In the genomic region with DNA sequence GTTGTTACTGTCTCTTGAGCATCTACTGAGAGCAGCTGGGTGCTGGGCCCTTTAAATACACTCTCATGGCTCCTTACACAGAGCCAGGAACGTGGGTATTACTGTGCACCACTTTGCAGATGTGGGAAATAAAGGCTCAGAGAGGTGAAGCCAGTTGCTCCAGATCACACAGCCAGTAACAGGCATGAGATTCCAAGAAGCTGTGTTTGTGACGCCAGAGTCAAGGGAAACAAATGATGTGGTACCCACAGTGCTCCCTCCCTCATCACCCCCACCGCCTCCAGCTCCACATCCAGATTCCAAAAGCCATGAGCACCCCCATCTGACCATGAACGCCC, we compare ENCODE assay signal across 16 cellular contexts. TPM values are rescaled to one million over a fixed set of nuclear protein-coding genes. Genes with fewer than 3 reads are reported as not detected.
DNase-seq lines count a peak whose midpoint lies in the region; ATAC-seq, FAIRE-seq and TF ChIP-seq lines count a peak whose summit lies in the region.
"Had no signal": no experiment of that assay in that cellular context is flagged by ENCODE, and none has a peak within 500 bp of the region (broad histone marks: within the 10 kb centered on the region; RNA-seq: fewer than 3 reads in every experiment).

No MANE protein-coding gene starts in this region.

- H3K9me3 ChIP-seq in CD4-positive, alpha-beta memory T cell (ENCODE audit: control insufficient read depth in 1 of 2, low read length in 2 of 2) = no peaks in the 10 kb centered on the region
- H3K9me3 ChIP-seq in HUES64 (ENCODE audit: insufficient read depth, low read depth, low read length) = no peaks in the 10 kb centered on the region
- H3K9me3 ChIP-seq in H1 (ENCODE audit: insufficient read depth in 2 of 2, low read depth in 1 of 2, low read length in 1 of 2) = peaks cover 0 to 3% of the 10 kb centered on the region in 2 experiments; a peak in 1 of 4 replicates
- H3K9me3 ChIP-seq in body of pancreas = no peaks in the 10 kb centered on the region

- H3K27ac Mint-ChIP-seq in CD4-positive, alpha-beta memory T cell = peak overlapping the region in 2 of 7 donors; percentile 85 to 93
- peak overlapping the region in 1 of 2 donors; percentile 97 for H3K27ac Mint-ChIP-seq in natural killer cell

- H3K9me3 Mint-ChIP-seq in CD4-positive, alpha-beta memory T cell = no peaks in the 10 kb centered on the region
- no peaks in the 10 kb centered on the region for H3K9me3 Mint-ChIP-seq in natural killer cell

- H3K9ac ChIP-seq in HUES64 (ENCODE audit: low read depth, low read length) = no peak overlapping the region
- H3K9ac ChIP-seq in H1 (replicated peaks in 1 of 4; ENCODE audit: extremely low read depth in 1 of 4, low read depth in 3 of 4, low read length in 3 of 4) = no peak overlapping the region

- no peak overlapping the region for H3K14ac ChIP-seq in H1 (ENCODE audit: insufficient read length)

- H3K27me3 ChIP-seq in CD4-positive, alpha-beta memory T cell (ENCODE audit: insufficient read depth, low read length) = peaks cover 9% of the 10 kb centered on the region
- H3K27me3 ChIP-seq in HUES64 (ENCODE audit: insufficient read depth, low read length) = peaks cover 52% of the 10 kb centered on the region
- peaks cover 0 to 24% (median 10%) of the 10 kb centered on the region in 4 experiments; a peak in 5 of 7 replicates for H3K27me3 ChIP-seq in H1 (replicated peaks in 1 of 4; ENCODE audit: control insufficient read depth in 3 of 4, extremely low read depth in 1 of 4, insufficient read depth in 3 of 4, low read length in 3 of 4)
- H3K27me3 ChIP-seq in body of pancreas = no peaks in the 10 kb centered on the region

- ATAC-seq in natural killer cell = no peak
- ATAC-seq in HG02759 (IDR thresholded peaks at IDR 0.05; ENCODE audit: unreplicated experiment) = no peak
- ATAC-seq in body of pancreas = no peak
- no peak for ATAC-seq in HG02938 (IDR thresholded peaks at IDR 0.05; ENCODE audit: unreplicated experiment)

- peaks cover 11% of the 10 kb centered on the region for H3K23me2 ChIP-seq in H1 (ENCODE audit: low read depth, low read length)

- no peak overlapping the region for H2BK15ac ChIP-seq in H1 (ENCODE audit: low read length)

- H4K5ac ChIP-seq in H1 (ENCODE audit: insufficient read length, low read depth, low read length) = no peak overlapping the region

- peak overlapping the region; percentile 76 to 86 for H3K4me2 ChIP-seq in H1 (ENCODE audit: insufficient read depth in 1 of 2, low read depth in 2 of 2, low read length in 2 of 2)

- TF ChIP-seq RAD21 in H1 (IDR thresholded peaks at IDR 0.05 in 1 of 2, conservative IDR thresholded peaks at IDR 0.05 in 1 of 2; ENCODE audit: low read depth in 2 of 2, low read length in 2 of 2) = no peak

- no peak overlapping the region for H3K4me3 ChIP-seq in CD4-positive, alpha-beta memory T cell (ENCODE audit: low read length in 2 of 2)
- peak overlapping the region; percentile 87 for H3K4me3 ChIP-seq in HUES64 (ENCODE audit: low read length)
- peak overlapping the region; percentile 53 to 85 (median 62); a peak in 5 of 8 replicates for H3K4me3 ChIP-seq in H1 (ENCODE audit: extremely low read depth in 1 of 4, insufficient read depth in 2 of 4, low read depth in 3 of 4, low read length in 4 of 4)
- H3K4me3 ChIP-seq in body of pancreas = no peak overlapping the region

- no peak for TF ChIP-seq CTCF in H1 (IDR thresholded peaks at IDR 0.05; ENCODE audit: control extremely low read depth in 1 of 3, insufficient read depth in 1 of 3, low read depth in 1 of 3, low read length in 3 of 3)
- TF ChIP-seq CTCF in natural killer cell (IDR thresholded peaks at IDR 0.05) = no peak
- no peak for TF ChIP-seq CTCF in body of pancreas (IDR thresholded peaks at IDR 0.05)

- no peak for FAIRE-seq in H1 (lab: Jason Lieb, UNC)
- FAIRE-seq: HTR-8/SVneo, RCC 7860, urothelium cell line had no signal

- no peak overlapping the region for H2BK20ac ChIP-seq in H1 (ENCODE audit: low read length)

- peaks cover 21% of the 10 kb centered on the region for H3K4me1 ChIP-seq in CD4-positive, alpha-beta memory T cell (ENCODE audit: insufficient read depth, low read length)
- H3K4me1 ChIP-seq in HUES64 (ENCODE audit: insufficient read depth, low read length) (no peaks in the 10 kb centered on the region), H1 (replicated peaks in 1 of 4; ENCODE audit: control insufficient read depth in 3 of 4, insufficient read depth in 4 of 4, low read length in 3 of 4) (peaks cover 0 to 11% (median 4%) of the 10 kb centered on the region in 4 experiments; a peak in 4 of 7 replicates), body of pancreas (peaks cover 22% of the 10 kb centered on the region)

- no peak for DNase-seq in CD4-positive, alpha-beta memory T cell
- peak in 1 of 2 experiments; percentile 32 for DNase-seq in H1 (ENCODE audit: low read depth in 1 of 2, low spot score in 2 of 2)
- DNase-seq in natural killer cell = peak; percentile 6
- no peak for DNase-seq in body of pancreas
- DNase-seq in COLO829 (ENCODE audit: low spot score) = no peak
- DNase-seq: activated CD4-positive, CD25-positive, alpha-beta regulatory T cell; DMS79; NCI-H2107; occipital lobe; stimulated activated naive CD4-positive, alpha-beta T cell treated with Interleukin-2 at 50 U/mL for 16 hours had no signal

- peaks cover 16 to 39% (median 30%) of the 10 kb centered on the region in 4 donors for H3K4me1 Mint-ChIP-seq in CD4-positive, alpha-beta memory T cell
- H3K4me1 Mint-ChIP-seq in natural killer cell = peaks cover 35 to 40% of the 10 kb centered on the region in 2 donors

- H4K91ac ChIP-seq in H1 (replicated peaks; ENCODE audit: insufficient read length, low read length) = no peak overlapping the region

- CTCF ChIA-PET in CD4-positive, alpha-beta memory T cell (lab: Charles Lee; ENCODE audit: partially characterized antibody) = no interaction called here
- CTCF ChIA-PET in H1 (lab: Charles Lee; ENCODE audit: partially characterized antibody) = interaction anchor here (0.9 to 1.7 kb wide), 6 partner anchors 12 to 193 kb away, joined by 3 to 5 read pairs (median 3); no protein-coding TSS in a partner anchor

- H3K79me2 ChIP-seq in H1 (ENCODE audit: control insufficient read depth in 1 of 2, insufficient read depth in 2 of 2, low read length in 2 of 2) = peaks cover 3 to 26% of the 10 kb centered on the region in 2 experiments; a peak in 3 of 4 replicates

- no peaks in the 10 kb centered on the region for H4K20me1 ChIP-seq in H1 (replicated peaks in 1 of 2; ENCODE audit: control insufficient read depth in 1 of 2, insufficient read depth in 2 of 2, low read length in 2 of 2)

- no peak overlapping the region for H2AFZ ChIP-seq in H1 (ENCODE audit: low read length)

- peaks cover 0 to 3% of the 10 kb centered on the region in 2 donors for H3K27me3 Mint-ChIP-seq in CD4-positive, alpha-beta memory T cell
- peaks cover 15 to 16% of the 10 kb centered on the region in 2 donors for H3K27me3 Mint-ChIP-seq in natural killer cell (ENCODE audit: low read depth in 2 of 2)

- no peak overlapping the region for H4K8ac ChIP-seq in H1 (ENCODE audit: extremely low read depth, insufficient read depth, low read length)

- peaks cover 0 to 5% of the 10 kb centered on the region in 2 donors for H3K36me3 Mint-ChIP-seq in CD4-positive, alpha-beta memory T cell
- no peaks in the 10 kb centered on the region for H3K36me3 Mint-ChIP-seq in natural killer cell

- no peak overlapping the region for H3K56ac ChIP-seq in H1 (replicated peaks; ENCODE audit: insufficient read length, low read depth, low read length)

- no peak overlapping the region for H3K18ac ChIP-seq in H1 (ENCODE audit: extremely low read depth, low read length)

- H2BK5ac ChIP-seq in H1 (ENCODE audit: low read depth, low read length) = no peak overlapping the region

- no peak overlapping the region for H2BK12ac ChIP-seq in H1 (ENCODE audit: low read depth, low read length)

- intact Hi-C loops in CD4-positive, alpha-beta memory T cell (cut with micrococcal nuclease) = loop anchor here (10.0 kb wide), 1 partner anchor 580 kb away; the partner anchor contains the start of gene CD82
- intact Hi-C loops in natural killer cell (cut with micrococcal nuclease) (no loop called here), body of pancreas (cut with DNase I) (no loop called here)

- WGBS in HUES64 = 32% methylated on average over 4 of the region's 4 CpGs
- WGBS in H1 (ENCODE audit: extremely low coverage in 1 of 2, insufficient coverage in 1 of 2, insufficient read length in 1 of 2, insufficient replicate concordance in 2 of 2, low coverage in 1 of 2, low lambda C conversion rate in 2 of 2, missing lambda C conversion rate in 1 of 2), 2 experiments = 22% methylated on average over 4 of the region's 4 CpGs; no CpG with 5 or more reads in 1 of the 2 experiments
- 19 to 64% methylated on average over 3 to 4 of the region's 4 CpGs for WGBS in body of pancreas, 2 donors

- no peak for TF ChIP-seq POLR2A in H1 (IDR thresholded peaks at IDR 0.05; ENCODE audit: control extremely low read depth in 1 of 2, low read depth in 2 of 2, low read length in 2 of 2)
- no peak for TF ChIP-seq POLR2A in body of pancreas (IDR thresholded peaks at IDR 0.05)

- no peak overlapping the region for H3K4ac ChIP-seq in H1 (replicated peaks; ENCODE audit: insufficient read length, low read depth, low read length)

- no peak overlapping the region for H3K27ac ChIP-seq in CD4-positive, alpha-beta memory T cell (ENCODE audit: low read depth, low read length)
- H3K27ac ChIP-seq in HUES64 (ENCODE audit: low read depth, low read length) (no peak overlapping the region), H1 (ENCODE audit: low read depth, low read length) (no peak overlapping the region), body of pancreas (no peak overlapping the region)

- peak overlapping the region in 7 of 8 donors; percentile 57 to 95 (median 87) for H3K4me3 Mint-ChIP-seq in CD4-positive, alpha-beta memory T cell
- H3K4me3 Mint-ChIP-seq in natural killer cell = peak overlapping the region; percentile 97

- POLR2A ChIA-PET in CD4-positive, alpha-beta memory T cell (lab: Charles Lee; ENCODE audit: partially characterized antibody) = no interaction called here
- POLR2A ChIA-PET in H1 (lab: Charles Lee; ENCODE audit: partially characterized antibody) = interaction anchor here (1.2 to 1.3 kb wide), 2 partner anchors 17 to 65 kb away, joined by 3 to 6 read pairs; no protein-coding TSS in a partner anchor

- H2BK120ac ChIP-seq in H1 (replicated peaks; ENCODE audit: low read depth, low read length) = no peak overlapping the region

- TF ChIP-seq EP300 in H1 (IDR thresholded peaks at IDR 0.05; ENCODE audit: borderline replicate concordance in 1 of 2, low read depth in 2 of 2, low read length in 2 of 2) = no peak

- no peak overlapping the region for H2AK5ac ChIP-seq in H1 (ENCODE audit: low read depth, low read length)

- H3K23ac ChIP-seq in H1 (ENCODE audit: insufficient read length) = no peak overlapping the region

- peaks cover 12% of the 10 kb centered on the region for H3K79me1 ChIP-seq in H1 (ENCODE audit: low read depth, low read length)

- no peaks in the 10 kb centered on the region for H3K36me3 ChIP-seq in CD4-positive, alpha-beta memory T cell (ENCODE audit: insufficient read depth, low read length)
- H3K36me3 ChIP-seq in HUES64 (ENCODE audit: insufficient read depth, low read length) (no peaks in the 10 kb centered on the region), H1 (ENCODE audit: control insufficient read depth in 2 of 4, insufficient read depth in 4 of 4, low read length in 3 of 4) (no peaks in the 10 kb centered on the region), body of pancreas (replicated peaks in 1 of 2; ENCODE audit: insufficient read depth in 1 of 2, low read depth in 2 of 2) (no peaks in the 10 kb centered on the region)

RNA-seq across cellular contexts. Expression of gene PRDM11, which starts 1.4 kb away (rescaled TPM):
- 1 to 10 TPM; 8.0 to 8.5 TPM for total RNA-seq in CD4-positive, alpha-beta memory T cell
- polyA plus RNA-seq in CD4-positive, alpha-beta memory T cell = under 1 TPM; 0.30 to 0.85 TPM
- 4.7 TPM for polyA plus RNA-seq in HUES64 (2013, experiment 1 of 2)
- 3.3 TPM for polyA plus RNA-seq in HUES64 (2013, experiment 2 of 2)
- 10.0 and 11.7 TPM in 2 replicates for total RNA-seq in H1 (2021; fragmentation: NEBNext Ultra II Directional; extraction: Animal tissue kit (Norgen Biotek cat#: 25700))
- 3.6 and 5.6 TPM in 2 replicates for polyA plus RNA-seq in H1 (2011; rRNA removed)
- 5.0 TPM for polyA plus RNA-seq in H1 (2011; cell fraction: cytosol; rRNA removed)
- polyA plus RNA-seq in H1 (2011; cell fraction: nucleus; rRNA removed) = 6.9 TPM
- polyA plus RNA-seq in H1 (2012, experiment 1 of 2) = 4.1 to 4.5 TPM (median 4.2 TPM) in 4 replicates
- polyA plus RNA-seq in H1 (2012, experiment 2 of 2) = 1.9 TPM
- 3.0 TPM for polyA plus RNA-seq in H1 (2013, experiment 1 of 2)
- 3.1 TPM for polyA plus RNA-seq in H1 (2013, experiment 2 of 2)
- 8.0 and 10.8 TPM in 2 replicates for polyA minus RNA-seq in H1 (2011; rRNA and poly(A)+ RNA removed)
- 4.5 TPM for polyA minus RNA-seq in H1 (2011; cell fraction: cytosol; rRNA and poly(A)+ RNA removed)
- polyA minus RNA-seq in H1 (2011; cell fraction: nucleus; rRNA and poly(A)+ RNA removed) = 9.1 TPM
- 10 to 100 TPM; 10.3 to 14.7 (median 13.7) TPM for total RNA-seq in natural killer cell
- total RNA-seq in body of pancreas = 1 to 10 TPM; 4.4 to 7.9 TPM

Comparison
In these comparisons a context has a peak if more than half of its experiments do, and no peak if none do; other contexts are left out.
1. H3K4me3 ChIP-seq: peak in HUES64 (single experiment) and H1 (4 of 4); none in CD4-positive, alpha-beta memory T cell (0 of 2) and body of pancreas (0 of 2).